In genomic region chr14:104816678-104816945, GRCh38 we compare ENCODE assay signal across 8 cellular contexts. TPM values are rescaled to one million over a fixed set of nuclear protein-coding genes. Genes with fewer than 3 reads are reported as not detected.
A peak's percentile ranks its signal among the peaks of the same experiment; 100 is the strongest.
DNase-seq lines count a peak whose midpoint lies in the region; ATAC-seq, FAIRE-seq and TF ChIP-seq lines count a peak whose summit lies in the region.

No MANE protein-coding gene starts in this region.

- no peaks in the 10 kb centered on the region for H3K9me1 ChIP-seq in keratinocyte (ENCODE audit: control insufficient read depth, extremely low read depth, insufficient read depth, low read length)

- peak overlapping the region; percentile 98 for H2AFZ ChIP-seq in keratinocyte (ENCODE audit: control insufficient read depth, low read length)

- no peak for FAIRE-seq in keratinocyte (lab: Jason Lieb, UNC)

- TF ChIP-seq CTCF in keratinocyte (optimal IDR thresholded peaks at IDR 0.05 in 1 of 3, IDR thresholded peaks at IDR 0.05 in 1 of 3, conservative IDR thresholded peaks at IDR 0.05 in 1 of 3; ENCODE audit: extremely low read depth in 1 of 3, insufficient read depth in 2 of 3, low read length in 3 of 3), result no peak
- no peak for TF ChIP-seq CTCF in testis (IDR thresholded peaks at IDR 0.05)

- peak overlapping the region; percentile 84 for H3K27ac Mint-ChIP-seq in T-helper 1 cell treated with Interleukin-12 subunit alpha and Interleukin-12 subunit beta and Interleukin-4 antibody, amounts not matched to agents 30 μg/mL and 1 μg/mL, for 36 hours
- H3K27ac Mint-ChIP-seq in activated T-helper 2 cell treated with anti-CD3 and anti-CD28 coated beads, Interferon-gamma antibody, Interleukin-2, Interleukin-4, amounts not matched to agents 10 μg/mL and 5 μg/mL and 100 μg/mL, durations not matched to agents 14 hours and 24 hours and 36 hours, result peak overlapping the region; percentile 89

- dilution Hi-C loops in keratinocyte (cut with MboI; ENCODE audit: extremely low pct_ligation_motif_present, low sequenced_read_pairs), result no loop called here

- peak overlapping the region; percentile 92 for H3K9ac ChIP-seq in keratinocyte (ENCODE audit: control insufficient read depth, extremely low read depth, insufficient read depth, low read length)

- peak overlapping the region; percentile 67 to 89 (median 82) for H3K4me3 ChIP-seq in keratinocyte (ENCODE audit: control insufficient read depth in 2 of 3, extremely low read depth in 1 of 3, insufficient read depth in 2 of 3, low read depth in 1 of 3, low read length in 3 of 3)
- H3K4me3 ChIP-seq in testis, result peak overlapping the region; percentile 81

- no peak for TF ChIP-seq POLR2A in testis (IDR thresholded peaks at IDR 0.05)

- H3K36me3 ChIP-seq in keratinocyte (ENCODE audit: control insufficient read depth in 2 of 2, extremely low read depth in 1 of 2, insufficient read depth in 2 of 2, low read length in 2 of 2) (no peaks in the 10 kb centered on the region), testis (ENCODE audit: low read depth, missing control alignments) (no peaks in the 10 kb centered on the region)

- H3K9me3 Mint-ChIP-seq in T-helper 1 cell treated with Interleukin-12 subunit alpha and Interleukin-12 subunit beta and Interleukin-4 antibody, amounts not matched to agents 30 μg/mL and 1 μg/mL, for 36 hours, result no peaks in the 10 kb centered on the region
- no peaks in the 10 kb centered on the region for H3K9me3 Mint-ChIP-seq in activated T-helper 2 cell treated with anti-CD3 and anti-CD28 coated beads, Interferon-gamma antibody, Interleukin-2, Interleukin-4, amounts not matched to agents 10 μg/mL and 5 μg/mL and 100 μg/mL, durations not matched to agents 14 hours and 24 hours and 36 hours

- H3K27ac ChIP-seq in keratinocyte (ENCODE audit: control insufficient read depth, insufficient read depth, low read length) (peak overlapping the region; percentile 75), testis (peak overlapping the region; percentile 83 to 95)

- H3K36me3 Mint-ChIP-seq in T-helper 1 cell treated with Interleukin-12 subunit alpha and Interleukin-12 subunit beta and Interleukin-4 antibody, amounts not matched to agents 30 μg/mL and 1 μg/mL, for 36 hours (ENCODE audit: low read depth), result no peaks in the 10 kb centered on the region
- peaks cover 9% of the 10 kb centered on the region for H3K36me3 Mint-ChIP-seq in activated T-helper 2 cell treated with anti-CD3 and anti-CD28 coated beads, Interferon-gamma antibody, Interleukin-2, Interleukin-4, amounts not matched to agents 10 μg/mL and 5 μg/mL and 100 μg/mL, durations not matched to agents 14 hours and 24 hours and 36 hours (ENCODE audit: low read depth)

- intact Hi-C loops in activated T-helper 2 cell treated with anti-CD3 and anti-CD28 coated beads, Interferon-gamma antibody, Interleukin-2, Interleukin-4, amounts not matched to agents 10 μg/mL and 5 μg/mL and 100 μg/mL, durations not matched to agents 14 hours and 24 hours and 36 hours (cut with micrococcal nuclease), result no loop called here
- intact Hi-C loops in testis (cut with DNase I; ENCODE audit: low total_unique reads) (no loop called here), posterior vena cava (cut with DNase I) (no loop called here)

- H3K4me1 ChIP-seq in keratinocyte (ENCODE audit: control insufficient read depth, extremely low read depth, insufficient read depth, low read length) (peaks cover 11% of the 10 kb centered on the region), testis (no peaks in the 10 kb centered on the region)

- no peaks in the 10 kb centered on the region for H3K27me3 Mint-ChIP-seq in T-helper 1 cell treated with Interleukin-12 subunit alpha and Interleukin-12 subunit beta and Interleukin-4 antibody, amounts not matched to agents 30 μg/mL and 1 μg/mL, for 36 hours (ENCODE audit: low read depth)
- no peaks in the 10 kb centered on the region for H3K27me3 Mint-ChIP-seq in activated T-helper 2 cell treated with anti-CD3 and anti-CD28 coated beads, Interferon-gamma antibody, Interleukin-2, Interleukin-4, amounts not matched to agents 10 μg/mL and 5 μg/mL and 100 μg/mL, durations not matched to agents 14 hours and 24 hours and 36 hours (ENCODE audit: low read depth)

- H3K4me1 Mint-ChIP-seq in T-helper 1 cell treated with Interleukin-12 subunit alpha and Interleukin-12 subunit beta and Interleukin-4 antibody, amounts not matched to agents 30 μg/mL and 1 μg/mL, for 36 hours (ENCODE audit: low read depth), result peaks cover 16% of the 10 kb centered on the region
- peaks cover 12% of the 10 kb centered on the region for H3K4me1 Mint-ChIP-seq in activated T-helper 2 cell treated with anti-CD3 and anti-CD28 coated beads, Interferon-gamma antibody, Interleukin-2, Interleukin-4, amounts not matched to agents 10 μg/mL and 5 μg/mL and 100 μg/mL, durations not matched to agents 14 hours and 24 hours and 36 hours (ENCODE audit: low read depth)

- peaks cover 3% of the 10 kb centered on the region for H3K79me2 ChIP-seq in keratinocyte (ENCODE audit: control insufficient read depth, insufficient read depth, low read length)

- ATAC-seq in GM18519 (IDR thresholded peaks at IDR 0.05; ENCODE audit: low FRiP score, unreplicated experiment), result no peak

- no peaks in the 10 kb centered on the region for H3K9me3 ChIP-seq in keratinocyte (ENCODE audit: control insufficient read depth, low read depth, low read length)
- no peaks in the 10 kb centered on the region for H3K9me3 ChIP-seq in testis

- 2 to 8% methylated on average over 8 to 9 of the region's 9 CpGs for WGBS in testis, 2 donors

- H4K20me1 ChIP-seq in keratinocyte (ENCODE audit: control insufficient read depth, extremely low read depth, insufficient read depth, low read length), result no peaks in the 10 kb centered on the region

- H3K4me2 ChIP-seq in keratinocyte (ENCODE audit: control insufficient read depth, extremely low read depth, insufficient read depth, low read depth, low read length), result peak overlapping the region; percentile 74

- DNase-seq in T-helper 1 cell, result no peak
- no peak for DNase-seq in activated T-helper 2 cell treated with anti-CD3 and anti-CD28 coated beads, Interferon-gamma antibody, Interleukin-2, Interleukin-4, amounts not matched to agents 10 μg/mL and 5 μg/mL and 100 μg/mL, durations not matched to agents 14 hours and 24 hours and 36 hours (ENCODE audit: low spot score)
- DNase-seq in keratinocyte (ENCODE audit: low read depth, low spot score), result no peak
- DNase-seq in testis, result no peak
- DNase-seq in GM19240 (ENCODE audit: insufficient read length, low spot score), result no peak
- no peak for DNase-seq in posterior vena cava (ENCODE audit: low spot score)

- H3K27me3 ChIP-seq in keratinocyte (ENCODE audit: control insufficient read depth, extremely low read depth, insufficient read depth, low read length) (no peaks in the 10 kb centered on the region), testis (no peaks in the 10 kb centered on the region)

- peak overlapping the region; percentile 91 for H3K4me3 Mint-ChIP-seq in T-helper 1 cell treated with Interleukin-12 subunit alpha and Interleukin-12 subunit beta and Interleukin-4 antibody, amounts not matched to agents 30 μg/mL and 1 μg/mL, for 36 hours
- peak overlapping the region; percentile 86 for H3K4me3 Mint-ChIP-seq in activated T-helper 2 cell treated with anti-CD3 and anti-CD28 coated beads, Interferon-gamma antibody, Interleukin-2, Interleukin-4, amounts not matched to agents 10 μg/mL and 5 μg/mL and 100 μg/mL, durations not matched to agents 14 hours and 24 hours and 36 hours (ENCODE audit: low read depth)

RNA-seq across cellular contexts. Expression of gene ZBTB42, which starts 15.7 kb away (rescaled TPM):
- 5.2 and 5.4 TPM in 2 replicates for total RNA-seq in activated T-helper 2 cell treated with anti-CD3 and anti-CD28 coated beads, Interferon-gamma antibody, Interleukin-2, Interleukin-4, amounts not matched to agents 10 μg/mL and 5 μg/mL and 100 μg/mL, durations not matched to agents 14 hours and 24 hours and 36 hours
- 0.50 to 0.73 TPM (median 0.73 TPM) in 3 replicates for polyA plus RNA-seq in keratinocyte
- 0.25 TPM for polyA plus RNA-seq in keratinocyte (2011; ENCODE audit: low read depth)
- 0.39 and 0.66 TPM in 2 replicates for polyA plus RNA-seq in keratinocyte (2011; cell fraction: cytosol; rRNA removed)
- 0.53 and 0.95 TPM in 2 replicates for polyA plus RNA-seq in keratinocyte (2011; cell fraction: nucleus; rRNA removed)
- polyA plus RNA-seq in keratinocyte (2012; ENCODE audit: low replicate concordance), result 0.73 and 1.2 TPM in 2 replicates
- polyA minus RNA-seq in keratinocyte, result 0.96 to 1.8 TPM (median 1.4 TPM) in 3 replicates
- polyA minus RNA-seq in keratinocyte (2011; cell fraction: cytosol; rRNA and poly(A)+ RNA removed), result 2.1 TPM
- polyA minus RNA-seq in keratinocyte (2011; cell fraction: nucleus; rRNA and poly(A)+ RNA removed), result 0.47 and 0.74 TPM in 2 replicates
- total RNA-seq in testis, result 1 to 10 TPM; 6.1 to 8.4 TPM
- 7.1 TPM for polyA plus RNA-seq in testis (ENCODE audit: insufficient read depth, low read depth, low replicate concordance)
- total RNA-seq in posterior vena cava, result 1 to 10 TPM; 3.3 to 3.8 TPM

RNA-seq across cellular contexts. Expression of gene AKT1, which starts 21.1 kb away (rescaled TPM):
- 145 TPM in 2 replicates for total RNA-seq in activated T-helper 2 cell treated with anti-CD3 and anti-CD28 coated beads, Interferon-gamma antibody, Interleukin-2, Interleukin-4, amounts not matched to agents 10 μg/mL and 5 μg/mL and 100 μg/mL, durations not matched to agents 14 hours and 24 hours and 36 hours
- polyA plus RNA-seq in keratinocyte, result 82.3 to 102 TPM (median 95.5 TPM) in 3 replicates
- 41.8 TPM for polyA plus RNA-seq in keratinocyte (2011; ENCODE audit: low read depth)
- 92.7 and 139 TPM in 2 replicates for polyA plus RNA-seq in keratinocyte (2011; cell fraction: cytosol; rRNA removed)
- polyA plus RNA-seq in keratinocyte (2011; cell fraction: nucleus; rRNA removed), result 92.9 and 114 TPM in 2 replicates
- polyA plus RNA-seq in keratinocyte (2012; ENCODE audit: low replicate concordance), result 42.3 and 107 TPM in 2 replicates
- polyA minus RNA-seq in keratinocyte, result 123 to 292 TPM (median 136 TPM) in 3 replicates
- 216 TPM for polyA minus RNA-seq in keratinocyte (2011; cell fraction: cytosol; rRNA and poly(A)+ RNA removed)
- 38.2 and 40.0 TPM in 2 replicates for polyA minus RNA-seq in keratinocyte (2011; cell fraction: nucleus; rRNA and poly(A)+ RNA removed)
- total RNA-seq in testis, result 100 to 1,000 TPM; 106 to 125 TPM
- polyA plus RNA-seq in testis (ENCODE audit: insufficient read depth, low read depth, low replicate concordance), result 68.2 TPM
- 100 to 1,000 TPM; 115 to 143 TPM for total RNA-seq in posterior vena cava

RNA-seq across cellular contexts. Expression of gene CEP170B, which starts 48.5 kb away (rescaled TPM):
- total RNA-seq in activated T-helper 2 cell treated with anti-CD3 and anti-CD28 coated beads, Interferon-gamma antibody, Interleukin-2, Interleukin-4, amounts not matched to agents 10 μg/mL and 5 μg/mL and 100 μg/mL, durations not matched to agents 14 hours and 24 hours and 36 hours, result 8.5 TPM in 2 replicates
- 8.7 to 15.6 TPM (median 14.9 TPM) in 3 replicates for polyA plus RNA-seq in keratinocyte
- polyA plus RNA-seq in keratinocyte (2011; ENCODE audit: low read depth), result 10.9 TPM
- 7.2 and 19.4 TPM in 2 replicates for polyA plus RNA-seq in keratinocyte (2011; cell fraction: cytosol; rRNA removed)
- 46.1 and 66.7 TPM in 2 replicates for polyA plus RNA-seq in keratinocyte (2011; cell fraction: nucleus; rRNA removed)
- polyA plus RNA-seq in keratinocyte (2012; ENCODE audit: low replicate concordance), result 23.0 and 30.9 TPM in 2 replicates
- polyA minus RNA-seq in keratinocyte, result 13.7 to 25.4 TPM (median 16.7 TPM) in 3 replicates
- polyA minus RNA-seq in keratinocyte (2011; cell fraction: cytosol; rRNA and poly(A)+ RNA removed), result 53.3 TPM
- 38.9 TPM in 2 replicates for polyA minus RNA-seq in keratinocyte (2011; cell fraction: nucleus; rRNA and poly(A)+ RNA removed)
- 10 to 100 TPM; 73.9 to 79.7 TPM for total RNA-seq in testis
- polyA plus RNA-seq in testis (ENCODE audit: insufficient read depth, low read depth, low replicate concordance), result 33.9 TPM
- total RNA-seq in posterior vena cava, result 10 to 100 TPM; 26.8 to 47.0 TPM
